8 cellular contexts compared by ENCODE assay signal in genomic region chr14:99035712-99036593, GRCh38.
DNase-seq lines count a peak whose midpoint lies in the region; ATAC-seq and TF ChIP-seq lines count a peak whose summit lies in the region.

No MANE protein-coding gene starts in this region.

- peak; percentile 17 for DNase-seq in ELR (ENCODE audit: low read depth)
- peak; percentile 73 for DNase-seq in WTC11 (ENCODE audit: low spot score)
- DNase-seq in left ventricle myocardium superior = peak; percentile 87
- DNase-seq in retina = peak; percentile 74
- no peak for DNase-seq in NCI-H187 (lab: John Stamatoyannopoulos, UW)
- no peak for DNase-seq in stimulated activated CD4-positive, alpha-beta T cell treated with anti-CD3 and anti-CD28 coated beads, Interleukin-15, amount 100 ng/mL, for 24 hours

- no peaks in the 10 kb centered on the region for H3K27me3 Mint-ChIP-seq in WTC11 (ENCODE audit: low read depth)

- intact Hi-C loops in left ventricle myocardium superior (cut with micrococcal nuclease) = no loop called here

- no peaks in the 10 kb centered on the region for H3K36me3 Mint-ChIP-seq in WTC11

- CTCF ChIA-PET in WTC11 (lab: Charles Lee) = interaction anchor here (0.6 to 2.0 kb wide), 31 partner anchors 8 to 839 kb away, joined by 3 to 15 read pairs (median 3); partner anchors contain the start of gene BCL11B

- no peak overlapping the region for H3K27ac Mint-ChIP-seq in WTC11

- ATAC-seq in WTC11 = peak; percentile 86
- ATAC-seq in left ventricle myocardium superior = peak; percentile 98
- ATAC-seq in HG02884 (IDR thresholded peaks at IDR 0.05; ENCODE audit: unreplicated experiment) = no peak
- ATAC-seq in HG02678 (IDR thresholded peaks at IDR 0.05; ENCODE audit: unreplicated experiment) = no peak

- peaks cover 23% of the 10 kb centered on the region for H3K4me1 Mint-ChIP-seq in WTC11

- no peak for TF ChIP-seq CTCF in WTC11 (IDR thresholded peaks at IDR 0.05)

- no peak overlapping the region for H3K4me3 Mint-ChIP-seq in WTC11

- peaks cover 15% of the 10 kb centered on the region for H3K9me3 Mint-ChIP-seq in WTC11

- POLR2A ChIA-PET in WTC11 (lab: Charles Lee) = no interaction called here

TF ChIP-seq in WTC11, 78 proteins besides CTCF, POLR2A, EP300 and RAD21:
- 0 out of 2 replicates have a peak, but pooled peaks have one; percentile 33 for TF ChIP-seq KAT7 (CRISPR knock-in tag; IDR thresholded peaks at IDR 0.05; ENCODE audit: borderline replicate concordance)
- TF ChIP-seq TEAD4 (CRISPR knock-in tag; IDR thresholded peaks at IDR 0.05) = no peak
TF ChIP-seq in WTC11: peak in this region for 1.

Comparison
In these comparisons a context has a peak if more than half of its experiments do, and no peak if none do; other contexts are left out.
1. DNase-seq: peak in ELR (single experiment), WTC11 (single experiment), left ventricle myocardium superior (single experiment) and retina (single experiment); none in NCI-H187 (0 of 2) and stimulated activated CD4-positive, alpha-beta T cell treated with anti-CD3 and anti-CD28 coated beads, Interleukin-15, amount 100 ng/mL, for 24 hours (single experiment).
2. ATAC-seq: peak in WTC11 (single experiment) and left ventricle myocardium superior (single experiment); none in HG02884 (single experiment) and HG02678 (single experiment).